Comparison of ENCODE assay signal across 8 cellular contexts in the genomic region with DNA sequence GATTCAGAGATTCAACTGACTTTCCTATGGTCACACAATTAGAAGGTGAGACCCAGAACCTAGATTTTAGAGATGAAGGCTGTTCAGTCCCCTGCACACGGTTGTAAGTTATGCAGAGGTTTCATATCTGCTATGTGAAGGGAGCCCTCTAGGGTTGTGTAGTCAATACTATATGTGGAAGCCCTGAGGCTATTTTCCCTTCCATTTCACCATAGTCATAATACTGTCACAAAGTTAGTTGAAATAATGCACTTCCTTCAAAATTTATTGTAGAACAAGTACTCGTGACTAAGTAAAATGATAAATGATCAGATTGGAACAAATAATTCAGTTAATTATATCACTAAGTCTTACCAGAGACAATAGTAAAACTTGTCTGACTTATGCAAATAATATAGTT. TPM values are rescaled to one million over a fixed set of nuclear protein-coding genes. Genes with fewer than 3 reads are reported as not detected.
A peak's percentile ranks its signal among the peaks of the same experiment; 100 is the strongest.
DNase-seq lines count a peak whose midpoint lies in the region; ATAC-seq, FAIRE-seq and TF ChIP-seq lines count a peak whose summit lies in the region.

No MANE protein-coding gene starts in this region.

- intact Hi-C loops in dorsolateral prefrontal cortex (cut with DNase I): no loop called here
- intact Hi-C loops in posterior vena cava (cut with DNase I): no loop called here
- intact Hi-C loops in testis (cut with DNase I; ENCODE audit: low total_unique reads): no loop called here

- peak; percentile 81 for ATAC-seq in GM21528 (IDR thresholded peaks at IDR 0.05; ENCODE audit: low FRiP score, unreplicated experiment)
- ATAC-seq in stimulated activated naive CD8-positive, alpha-beta T cell treated with anti-CD3 and anti-CD28 coated beads, Interleukin-15, Interleukin-2, amounts not matched to agents 100 U/mL and 50 U/mL, for 24 hours: peak; percentile 59

- H3K27me3 ChIP-seq in dorsolateral prefrontal cortex: no peaks in the 10 kb centered on the region
- H3K27me3 ChIP-seq in testis: no peaks in the 10 kb centered on the region

- DNase-seq in GM12892 (ENCODE audit: insufficient read length) (no peak), KBM-7 (peak; percentile 16), dorsolateral prefrontal cortex (no peak), posterior vena cava (ENCODE audit: low spot score) (no peak), testis (no peak), amygdala (lab: John Stamatoyannopoulos, UW) (no peak)
- DNase-seq in stimulated activated naive CD8-positive, alpha-beta T cell treated with anti-CD3 and anti-CD28 coated beads, Interleukin-15, Interleukin-2, amounts not matched to agents 100 U/mL and 50 U/mL, for 24 hours: no peak

- TF ChIP-seq POLR2A in GM12892 (IDR thresholded peaks at IDR 0.05; ENCODE audit: low read depth, low read length) (no peak), testis (IDR thresholded peaks at IDR 0.05) (no peak)

- 57 to 62% methylated on average over 2 of the region's 2 CpGs for WGBS in testis, 2 donors

- no peaks in the 10 kb centered on the region for H3K9me3 ChIP-seq in testis

- peaks cover 9% of the 10 kb centered on the region for H3K4me1 ChIP-seq in testis

- no peaks in the 10 kb centered on the region for H3K36me3 ChIP-seq in testis (ENCODE audit: low read depth, missing control alignments)

- in situ Hi-C loops in KBM-7 (cut with MboI; ENCODE audit: low pct_unique_long_range_greater_than_20kb, low sequenced_read_pairs): no loop called here

- FAIRE-seq in GM12892 (lab: Jason Lieb, UNC): peak; percentile 83

- peak in 49 of 56 donors; percentile 12 to 69 (median 42) for TF ChIP-seq CTCF in dorsolateral prefrontal cortex (IDR thresholded peaks at IDR 0.05 in 54 of 56, conservative IDR thresholded peaks at IDR 0.05 in 2 of 56; ENCODE audit: low read depth in 1 of 56, partially characterized antibody in 56 of 56)
- peak in 1 of 3 experiments; percentile 3 for TF ChIP-seq CTCF in testis (IDR thresholded peaks at IDR 0.05)

- no peak overlapping the region for H3K4me3 ChIP-seq in dorsolateral prefrontal cortex
- H3K4me3 ChIP-seq in testis: no peak overlapping the region

- H3K27ac ChIP-seq in dorsolateral prefrontal cortex (peak overlapping the region in 16 of 59 donors; percentile 3 to 51 (median 20)), testis (no peak overlapping the region)

RNA-seq across cellular contexts. Expression of a gene that starts 48.8 kb away (rescaled TPM):
- 8.5 TPM for polyA plus RNA-seq in GM12892 (2012; ENCODE audit: missing spikeins)
- total RNA-seq in dorsolateral prefrontal cortex (100 to 1,000 TPM in 11 of 120 experiments, 10 to 100 TPM in 109; 49.1 to 144 (median 71.1) TPM), posterior vena cava (10 to 100 TPM; 41.7 to 50.2 TPM), testis (10 to 100 TPM; 55.6 to 71.8 TPM)
- 28.9 TPM for polyA plus RNA-seq in testis (ENCODE audit: insufficient read depth, low read depth, low replicate concordance)
